Comparison of ENCODE assay signal across 29 cellular contexts in the genomic region with DNA sequence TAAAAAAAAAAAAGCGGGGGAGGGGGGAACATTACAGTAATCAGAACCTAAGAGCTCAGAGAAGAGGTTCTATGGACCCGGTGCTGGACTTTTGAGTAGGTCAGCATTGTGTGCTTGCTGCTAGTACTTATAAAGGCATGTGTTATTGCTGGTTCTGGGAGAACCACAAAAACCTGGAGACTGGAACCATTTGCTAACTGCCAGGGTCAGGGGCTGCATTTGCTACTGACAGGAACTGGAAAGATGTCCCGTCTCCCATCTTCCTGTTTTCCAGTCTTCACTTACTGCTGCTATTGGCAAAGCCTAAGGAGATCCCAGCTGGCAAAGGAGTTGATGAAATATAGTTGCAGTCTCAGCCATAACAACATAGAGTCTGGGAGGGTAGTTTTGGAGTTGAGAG.
"Had no signal": no experiment of that assay in that cellular context is flagged by ENCODE, and none has a peak within 500 bp of the region (broad histone marks: within the 10 kb centered on the region; RNA-seq: fewer than 3 reads in every experiment).

No MANE protein-coding gene starts in this region.

- H2AFZ ChIP-seq: PC-9 had no signal

- H3K4me2 ChIP-seq: PC-9 had no signal

- H3K27me3 ChIP-seq: body of pancreas, breast epithelium had no signal

- H3K36me3 ChIP-seq: breast epithelium had no signal

- H3K4me1 ChIP-seq: breast epithelium had no signal

- H3K4me3 ChIP-seq: body of pancreas, breast epithelium, PC-9 had no signal

- FAIRE-seq: astrocyte, RCC 7860, TTC549 had no signal

- H3K27ac ChIP-seq: body of pancreas, breast epithelium, PC-9, RWPE1 had no signal

- ATAC-seq: activated CD4-positive, alpha-beta T cell treated with anti-CD3 and anti-CD28 coated beads for 36 hours; activated CD4-positive, CD25-positive, alpha-beta regulatory T cell treated with anti-CD3 and anti-CD28 coated beads, Interleukin-2, amount 50 U/mL, for 24 hours; activated CD8-positive, alpha-beta T cell treated with anti-CD3 and anti-CD28 coated beads, Interleukin-2, amount 10 ng/mL, durations not matched to agents 7 days and 5 days; body of pancreas; Right ventricle myocardium inferior had no signal

- H3K9me3 ChIP-seq: body of pancreas, breast epithelium had no signal

- DNase-seq: activated CD4-positive, alpha-beta T cell treated with anti-CD3 and anti-CD28 coated beads for 36 hours; activated CD4-positive, alpha-beta T cell treated with anti-CD3 and anti-CD28 coated beads, Interleukin-2, amount 10 ng/mL, durations not matched to agents 7 days and 5 days; activated CD4-positive, alpha-beta T cell treated with anti-CD3 and anti-CD28 coated beads, Interleukin-2, amount 50 U/mL, for 48 hours; activated CD8-positive, alpha-beta T cell treated with anti-CD3 and anti-CD28 coated beads, Interleukin-2, amount 10 ng/mL, durations not matched to agents 7 days and 5 days; activated gamma-delta T cell; activated naive CD4-positive, alpha-beta T cell treated with Interleukin-2 at 50 U/mL for 16 hours; activated naive CD8-positive, alpha-beta T cell treated with anti-CD3 and anti-CD28 coated beads, Interleukin-2, amount 10 ng/mL, durations not matched to agents 7 days and 5 days; activated T-cell treated with anti-CD3 and anti-CD28 coated beads, Interleukin-2, amount 50 U/mL, for 24 hours; body of pancreas; NCI-H1105; NCI-H1417 treated with DMSO at 0.1 percent for 48 hours; NCI-H187 treated with DMSO at 0.1 percent for 48 hours; NCI-H2081; NCI-H2171 treated with DMSO at 0.1 percent for 48 hours; NCI-H2227 treated with DMSO at 0.1 percent for 48 hours; NCI-H524; NCI-H69; NK-92 treated with Interleukin-12 subunit alpha and Interleukin-12 subunit beta, amount 100 ng/mL, for 24 hours; PC-9; SIG-M5; SW 1271; T-helper 1 cell had no signal
